In the genomic region with DNA sequence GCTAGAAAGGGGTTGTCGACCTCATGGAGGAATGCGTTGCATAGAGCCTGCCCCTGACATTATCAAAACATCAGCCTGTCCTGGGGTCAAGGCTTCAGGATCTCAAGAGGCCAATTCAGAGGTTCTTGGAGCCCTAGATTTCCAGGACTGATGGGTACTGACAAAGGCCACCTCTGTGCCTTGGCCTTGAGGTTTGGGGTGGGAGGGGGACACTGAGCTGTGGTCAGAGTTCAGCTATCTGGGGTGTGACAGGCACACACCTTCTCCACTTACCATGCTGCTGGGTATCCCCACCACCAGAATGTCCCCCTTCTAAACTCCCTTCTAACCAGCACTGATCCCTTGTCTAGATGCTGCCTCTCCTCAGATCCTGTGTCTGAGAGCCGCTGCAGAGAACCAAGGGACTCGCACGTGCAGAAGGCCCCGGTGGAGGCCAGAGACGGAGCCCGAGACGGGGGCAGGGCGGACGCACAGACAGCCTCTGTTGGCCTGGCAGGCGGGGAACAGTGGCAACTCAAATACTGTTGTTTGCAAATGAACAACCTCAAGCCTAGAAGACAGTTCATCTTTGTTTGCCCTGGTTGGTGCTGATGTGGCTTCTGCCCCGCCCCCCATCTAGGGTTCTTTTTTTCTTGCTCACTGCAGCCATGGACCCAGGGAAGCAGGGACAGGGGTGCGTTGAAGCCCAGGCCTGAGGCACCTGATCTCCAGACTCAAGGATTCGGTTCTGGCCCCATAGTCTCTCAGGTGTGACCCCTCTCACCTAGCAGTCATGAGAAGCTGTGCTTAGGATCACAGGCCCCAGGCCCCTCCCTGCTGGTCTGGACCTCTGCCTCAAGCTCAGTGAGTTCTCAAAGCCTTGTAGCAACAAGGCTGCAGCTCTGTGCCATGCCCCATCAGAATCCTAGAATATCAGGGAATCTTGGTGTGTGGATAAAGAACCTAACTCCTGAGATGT, we compare ENCODE assay signal across 1 cellular context.
TF ChIP-seq lines count a peak whose summit lies in the region.

No MANE protein-coding gene starts in this region.

TF ChIP-seq in HepG2, 621 proteins besides CTCF, POLR2A, EP300 and RAD21 (continued from another document and continues in another):
- TF ChIP-seq, protein P1, sequence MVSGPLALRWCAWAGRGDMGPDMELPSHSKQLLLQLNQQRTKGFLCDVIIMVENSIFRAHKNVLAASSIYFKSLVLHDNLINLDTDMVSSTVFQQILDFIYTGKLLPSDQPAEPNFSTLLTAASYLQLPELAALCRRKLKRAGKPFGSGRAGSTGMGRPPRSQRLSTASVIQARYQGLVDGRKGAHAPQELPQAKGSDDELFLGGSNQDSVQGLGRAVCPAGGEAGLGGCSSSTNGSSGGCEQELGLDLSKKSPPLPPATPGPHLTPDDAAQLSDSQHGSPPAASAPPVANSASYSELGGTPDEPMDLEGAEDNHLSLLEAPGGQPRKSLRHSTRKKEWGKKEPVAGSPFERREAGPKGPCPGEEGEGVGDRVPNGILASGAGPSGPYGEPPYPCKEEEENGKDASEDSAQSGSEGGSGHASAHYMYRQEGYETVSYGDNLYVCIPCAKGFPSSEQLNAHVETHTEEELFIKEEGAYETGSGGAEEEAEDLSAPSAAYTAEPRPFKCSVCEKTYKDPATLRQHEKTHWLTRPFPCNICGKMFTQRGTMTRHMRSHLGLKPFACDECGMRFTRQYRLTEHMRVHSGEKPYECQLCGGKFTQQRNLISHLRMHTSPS (CRISPR knock-in tag; IDR thresholded peaks at IDR 0.05; ENCODE audit: low read depth) = peak; percentile 75
- TF ChIP-seq, protein P2, sequence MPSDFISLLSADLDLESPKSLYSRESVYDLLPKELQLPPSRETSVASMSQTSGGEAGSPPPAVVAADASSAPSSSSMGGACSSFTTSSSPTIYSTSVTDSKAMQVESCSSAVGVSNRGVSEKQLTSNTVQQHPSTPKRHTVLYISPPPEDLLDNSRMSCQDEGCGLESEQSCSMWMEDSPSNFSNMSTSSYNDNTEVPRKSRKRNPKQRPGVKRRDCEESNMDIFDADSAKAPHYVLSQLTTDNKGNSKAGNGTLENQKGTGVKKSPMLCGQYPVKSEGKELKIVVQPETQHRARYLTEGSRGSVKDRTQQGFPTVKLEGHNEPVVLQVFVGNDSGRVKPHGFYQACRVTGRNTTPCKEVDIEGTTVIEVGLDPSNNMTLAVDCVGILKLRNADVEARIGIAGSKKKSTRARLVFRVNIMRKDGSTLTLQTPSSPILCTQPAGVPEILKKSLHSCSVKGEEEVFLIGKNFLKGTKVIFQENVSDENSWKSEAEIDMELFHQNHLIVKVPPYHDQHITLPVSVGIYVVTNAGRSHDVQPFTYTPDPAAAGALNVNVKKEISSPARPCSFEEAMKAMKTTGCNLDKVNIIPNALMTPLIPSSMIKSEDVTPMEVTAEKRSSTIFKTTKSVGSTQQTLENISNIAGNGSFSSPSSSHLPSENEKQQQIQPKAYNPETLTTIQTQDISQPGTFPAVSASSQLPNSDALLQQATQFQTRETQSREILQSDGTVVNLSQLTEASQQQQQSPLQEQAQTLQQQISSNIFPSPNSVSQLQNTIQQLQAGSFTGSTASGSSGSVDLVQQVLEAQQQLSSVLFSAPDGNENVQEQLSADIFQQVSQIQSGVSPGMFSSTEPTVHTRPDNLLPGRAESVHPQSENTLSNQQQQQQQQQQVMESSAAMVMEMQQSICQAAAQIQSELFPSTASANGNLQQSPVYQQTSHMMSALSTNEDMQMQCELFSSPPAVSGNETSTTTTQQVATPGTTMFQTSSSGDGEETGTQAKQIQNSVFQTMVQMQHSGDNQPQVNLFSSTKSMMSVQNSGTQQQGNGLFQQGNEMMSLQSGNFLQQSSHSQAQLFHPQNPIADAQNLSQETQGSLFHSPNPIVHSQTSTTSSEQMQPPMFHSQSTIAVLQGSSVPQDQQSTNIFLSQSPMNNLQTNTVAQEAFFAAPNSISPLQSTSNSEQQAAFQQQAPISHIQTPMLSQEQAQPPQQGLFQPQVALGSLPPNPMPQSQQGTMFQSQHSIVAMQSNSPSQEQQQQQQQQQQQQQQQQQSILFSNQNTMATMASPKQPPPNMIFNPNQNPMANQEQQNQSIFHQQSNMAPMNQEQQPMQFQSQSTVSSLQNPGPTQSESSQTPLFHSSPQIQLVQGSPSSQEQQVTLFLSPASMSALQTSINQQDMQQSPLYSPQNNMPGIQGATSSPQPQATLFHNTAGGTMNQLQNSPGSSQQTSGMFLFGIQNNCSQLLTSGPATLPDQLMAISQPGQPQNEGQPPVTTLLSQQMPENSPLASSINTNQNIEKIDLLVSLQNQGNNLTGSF (CRISPR knock-in tag; IDR thresholded peaks at IDR 0.05) = peak; percentile 74; the same call in 1 of the 2 replicates
- TF ChIP-seq ZBTB8A (CRISPR knock-in tag; IDR thresholded peaks at IDR 0.05; ENCODE audit: borderline replicate concordance, low read depth) = no peak
- TF ChIP-seq ZNF724P (CRISPR knock-in tag; IDR thresholded peaks at IDR 0.05; ENCODE audit: borderline replicate concordance) = no peak
- TF ChIP-seq, protein P3, sequence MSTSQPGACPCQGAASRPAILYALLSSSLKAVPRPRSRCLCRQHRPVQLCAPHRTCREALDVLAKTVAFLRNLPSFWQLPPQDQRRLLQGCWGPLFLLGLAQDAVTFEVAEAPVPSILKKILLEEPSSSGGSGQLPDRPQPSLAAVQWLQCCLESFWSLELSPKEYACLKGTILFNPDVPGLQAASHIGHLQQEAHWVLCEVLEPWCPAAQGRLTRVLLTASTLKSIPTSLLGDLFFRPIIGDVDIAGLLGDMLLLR (CRISPR knock-in tag; IDR thresholded peaks at IDR 0.05) = 0 out of 2 replicates have a peak, but pooled peaks have one; percentile 37
- TF ChIP-seq, protein P4, sequence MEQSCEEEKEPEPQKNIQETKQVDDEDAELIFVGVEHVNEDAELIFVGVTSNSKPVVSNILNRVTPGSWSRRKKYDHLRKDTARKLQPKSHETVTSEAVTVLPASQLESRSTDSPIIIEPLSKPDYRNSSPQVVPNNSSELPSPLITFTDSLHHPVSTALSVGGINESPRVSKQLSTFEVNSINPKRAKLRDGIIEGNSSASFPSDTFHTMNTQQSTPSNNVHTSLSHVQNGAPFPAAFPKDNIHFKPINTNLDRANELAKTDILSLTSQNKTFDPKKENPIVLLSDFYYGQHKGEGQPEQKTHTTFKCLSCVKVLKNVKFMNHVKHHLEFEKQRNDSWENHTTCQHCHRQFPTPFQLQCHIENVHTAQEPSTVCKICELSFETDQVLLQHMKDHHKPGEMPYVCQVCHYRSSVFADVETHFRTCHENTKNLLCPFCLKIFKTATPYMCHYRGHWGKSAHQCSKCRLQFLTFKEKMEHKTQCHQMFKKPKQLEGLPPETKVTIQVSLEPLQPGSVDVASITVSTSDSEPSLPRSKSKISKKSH (CRISPR knock-in tag; IDR thresholded peaks at IDR 0.05; ENCODE audit: borderline replicate concordance) = 0 out of 2 replicates have a peak, but pooled peaks have one; percentile 39
- TF ChIP-seq HIVEP1 (CRISPR knock-in tag; IDR thresholded peaks at IDR 0.05) = no peak
- TF ChIP-seq MIXL1 (CRISPR knock-in tag; IDR thresholded peaks at IDR 0.05) = peak; percentile 74; the same call in 1 of the 2 replicates
- no peak for TF ChIP-seq ARNT (IDR thresholded peaks at IDR 0.05)
- peak; percentile 46; the same call in 1 of the 2 replicates for TF ChIP-seq GATAD1 (CRISPR knock-in tag; IDR thresholded peaks at IDR 0.05)
- TF ChIP-seq, protein P5, sequence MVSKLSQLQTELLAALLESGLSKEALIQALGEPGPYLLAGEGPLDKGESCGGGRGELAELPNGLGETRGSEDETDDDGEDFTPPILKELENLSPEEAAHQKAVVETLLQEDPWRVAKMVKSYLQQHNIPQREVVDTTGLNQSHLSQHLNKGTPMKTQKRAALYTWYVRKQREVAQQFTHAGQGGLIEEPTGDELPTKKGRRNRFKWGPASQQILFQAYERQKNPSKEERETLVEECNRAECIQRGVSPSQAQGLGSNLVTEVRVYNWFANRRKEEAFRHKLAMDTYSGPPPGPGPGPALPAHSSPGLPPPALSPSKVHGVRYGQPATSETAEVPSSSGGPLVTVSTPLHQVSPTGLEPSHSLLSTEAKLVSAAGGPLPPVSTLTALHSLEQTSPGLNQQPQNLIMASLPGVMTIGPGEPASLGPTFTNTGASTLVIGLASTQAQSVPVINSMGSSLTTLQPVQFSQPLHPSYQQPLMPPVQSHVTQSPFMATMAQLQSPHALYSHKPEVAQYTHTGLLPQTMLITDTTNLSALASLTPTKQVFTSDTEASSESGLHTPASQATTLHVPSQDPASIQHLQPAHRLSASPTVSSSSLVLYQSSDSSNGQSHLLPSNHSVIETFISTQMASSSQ (IDR thresholded peaks at IDR 0.05; ENCODE audit: low read depth) = no peak
- TF ChIP-seq, protein P5 (CRISPR knock-in tag; IDR thresholded peaks at IDR 0.05; ENCODE audit: borderline replicate concordance) = peak; percentile 44; the same call in 1 of the 2 replicates
- TF ChIP-seq, protein P6, sequence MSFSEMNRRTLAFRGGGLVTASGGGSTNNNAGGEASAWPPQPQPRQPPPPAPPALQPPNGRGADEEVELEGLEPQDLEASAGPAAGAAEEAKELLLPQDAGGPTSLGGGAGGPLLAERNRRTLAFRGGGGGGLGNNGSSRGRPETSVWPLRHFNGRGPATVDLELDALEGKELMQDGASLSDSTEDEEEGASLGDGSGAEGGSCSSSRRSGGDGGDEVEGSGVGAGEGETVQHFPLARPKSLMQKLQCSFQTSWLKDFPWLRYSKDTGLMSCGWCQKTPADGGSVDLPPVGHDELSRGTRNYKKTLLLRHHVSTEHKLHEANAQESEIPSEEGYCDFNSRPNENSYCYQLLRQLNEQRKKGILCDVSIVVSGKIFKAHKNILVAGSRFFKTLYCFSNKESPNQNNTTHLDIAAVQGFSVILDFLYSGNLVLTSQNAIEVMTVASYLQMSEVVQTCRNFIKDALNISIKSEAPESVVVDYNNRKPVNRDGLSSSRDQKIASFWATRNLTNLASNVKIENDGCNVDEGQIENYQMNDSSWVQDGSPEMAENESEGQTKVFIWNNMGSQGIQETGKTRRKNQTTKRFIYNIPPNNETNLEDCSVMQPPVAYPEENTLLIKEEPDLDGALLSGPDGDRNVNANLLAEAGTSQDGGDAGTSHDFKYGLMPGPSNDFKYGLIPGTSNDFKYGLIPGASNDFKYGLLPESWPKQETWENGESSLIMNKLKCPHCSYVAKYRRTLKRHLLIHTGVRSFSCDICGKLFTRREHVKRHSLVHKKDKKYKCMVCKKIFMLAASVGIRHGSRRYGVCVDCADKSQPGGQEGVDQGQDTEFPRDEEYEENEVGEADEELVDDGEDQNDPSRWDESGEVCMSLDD (CRISPR knock-in tag; IDR thresholded peaks at IDR 0.05; ENCODE audit: borderline replicate concordance) = peak; percentile 83; the same call in 1 of the 2 replicates
- no peak for TF ChIP-seq ZFAT (CRISPR knock-in tag; conservative IDR thresholded peaks at IDR 0.05)
- no peak for TF ChIP-seq HCFC1 (IDR thresholded peaks at IDR 0.05; ENCODE audit: low read depth, low read length)
- TF ChIP-seq, protein P7, sequence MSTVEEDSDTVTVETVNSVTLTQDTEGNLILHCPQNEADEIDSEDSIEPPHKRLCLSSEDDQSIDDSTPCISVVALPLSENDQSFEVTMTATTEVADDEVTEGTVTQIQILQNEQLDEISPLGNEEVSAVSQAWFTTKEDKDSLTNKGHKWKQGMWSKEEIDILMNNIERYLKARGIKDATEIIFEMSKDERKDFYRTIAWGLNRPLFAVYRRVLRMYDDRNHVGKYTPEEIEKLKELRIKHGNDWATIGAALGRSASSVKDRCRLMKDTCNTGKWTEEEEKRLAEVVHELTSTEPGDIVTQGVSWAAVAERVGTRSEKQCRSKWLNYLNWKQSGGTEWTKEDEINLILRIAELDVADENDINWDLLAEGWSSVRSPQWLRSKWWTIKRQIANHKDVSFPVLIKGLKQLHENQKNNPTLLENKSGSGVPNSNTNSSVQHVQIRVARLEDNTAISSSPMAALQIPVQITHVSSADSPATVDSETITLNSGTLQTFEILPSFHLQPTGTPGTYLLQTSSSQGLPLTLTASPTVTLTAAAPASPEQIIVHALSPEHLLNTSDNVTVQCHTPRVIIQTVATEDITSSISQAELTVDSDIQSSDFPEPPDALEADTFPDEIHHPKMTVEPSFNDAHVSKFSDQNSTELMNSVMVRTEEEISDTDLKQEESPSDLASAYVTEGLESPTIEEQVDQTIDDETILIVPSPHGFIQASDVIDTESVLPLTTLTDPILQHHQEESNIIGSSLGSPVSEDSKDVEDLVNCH (CRISPR knock-in tag; IDR thresholded peaks at IDR 0.05) = no peak
- no peak for TF ChIP-seq ZNF33A (CRISPR knock-in tag; IDR thresholded peaks at IDR 0.05; ENCODE audit: borderline replicate concordance)
- TF ChIP-seq AHR (CRISPR knock-in tag; IDR thresholded peaks at IDR 0.05) = no peak
- no peak for TF ChIP-seq SYNCRIP (IDR thresholded peaks at IDR 0.05; ENCODE audit: insufficient read depth, low read depth, low read length)
- no peak for TF ChIP-seq NONO (IDR thresholded peaks at IDR 0.05)
- TF ChIP-seq NONO (CRISPR knock-in tag; conservative IDR thresholded peaks at IDR 0.05) = 0 out of 2 replicates have a peak, but pooled peaks have one; percentile 26
- TF ChIP-seq, protein P8, sequence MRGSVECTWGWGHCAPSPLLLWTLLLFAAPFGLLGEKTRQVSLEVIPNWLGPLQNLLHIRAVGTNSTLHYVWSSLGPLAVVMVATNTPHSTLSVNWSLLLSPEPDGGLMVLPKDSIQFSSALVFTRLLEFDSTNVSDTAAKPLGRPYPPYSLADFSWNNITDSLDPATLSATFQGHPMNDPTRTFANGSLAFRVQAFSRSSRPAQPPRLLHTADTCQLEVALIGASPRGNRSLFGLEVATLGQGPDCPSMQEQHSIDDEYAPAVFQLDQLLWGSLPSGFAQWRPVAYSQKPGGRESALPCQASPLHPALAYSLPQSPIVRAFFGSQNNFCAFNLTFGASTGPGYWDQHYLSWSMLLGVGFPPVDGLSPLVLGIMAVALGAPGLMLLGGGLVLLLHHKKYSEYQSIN (CRISPR knock-in tag; IDR thresholded peaks at IDR 0.05; ENCODE audit: borderline replicate concordance) = no peak
- no peak for TF ChIP-seq TCF12 (IDR thresholded peaks at IDR 0.05)
- 0 out of 2 replicates have a peak, but pooled peaks have one; percentile 59 for TF ChIP-seq TCF12 (CRISPR knock-in tag; IDR thresholded peaks at IDR 0.05)
- TF ChIP-seq ATF7-NPFF (CRISPR knock-in tag; IDR thresholded peaks at IDR 0.05; ENCODE audit: low read depth) = no peak; the same call in 1 of the 2 replicates
- peak; percentile 71 for TF ChIP-seq FOXA3 (CRISPR knock-in tag; IDR thresholded peaks at IDR 0.05)
- no peak for TF ChIP-seq JUN (CRISPR knock-in tag; IDR thresholded peaks at IDR 0.05)
- TF ChIP-seq, protein P9, sequence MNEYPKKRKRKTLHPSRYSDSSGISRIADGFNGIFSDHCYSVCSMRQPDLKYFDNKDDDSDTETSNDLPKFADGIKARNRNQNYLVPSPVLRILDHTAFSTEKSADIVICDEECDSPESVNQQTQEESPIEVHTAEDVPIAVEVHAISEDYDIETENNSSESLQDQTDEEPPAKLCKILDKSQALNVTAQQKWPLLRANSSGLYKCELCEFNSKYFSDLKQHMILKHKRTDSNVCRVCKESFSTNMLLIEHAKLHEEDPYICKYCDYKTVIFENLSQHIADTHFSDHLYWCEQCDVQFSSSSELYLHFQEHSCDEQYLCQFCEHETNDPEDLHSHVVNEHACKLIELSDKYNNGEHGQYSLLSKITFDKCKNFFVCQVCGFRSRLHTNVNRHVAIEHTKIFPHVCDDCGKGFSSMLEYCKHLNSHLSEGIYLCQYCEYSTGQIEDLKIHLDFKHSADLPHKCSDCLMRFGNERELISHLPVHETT (CRISPR knock-in tag; conservative IDR thresholded peaks at IDR 0.05) = no peak
